ENCODE assay signal across 17 cellular contexts in genomic region chr11:120950880-120951279, GRCh38.
"Had no signal": no experiment of that assay in that cellular context is flagged by ENCODE, and none has a peak within 500 bp of the region (broad histone marks: within the 10 kb centered on the region; RNA-seq: fewer than 3 reads in every experiment).

No MANE protein-coding gene starts in this region.

- H3K36me3 ChIP-seq: colonic mucosa, esophagus squamous epithelium, gastroesophageal sphincter, sigmoid colon had no signal

- FAIRE-seq: kidney had no signal

- H3K79me2 ChIP-seq: parathyroid adenoma had no signal

- H3K4me1 ChIP-seq: colonic mucosa, parathyroid adenoma had no signal

- DNase-seq: colonic mucosa; dermis blood vessel endothelial cell; esophagus squamous epithelium; foreskin fibroblast; immature natural killer cell; kidney; left cardiac atrium; left ventricle myocardium superior; mucosa of descending colon; sigmoid colon; stimulated activated CD4-positive, alpha-beta T cell treated with anti-CD3 and anti-CD28 coated beads, Interleukin-2, amount 100 ng/mL, for 48 hours; stimulated activated naive CD4-positive, alpha-beta T cell treated with Interleukin-2 at 50 U/mL for 16 hours; trophoblast cell had no signal

- H3K4me3 ChIP-seq: colonic mucosa, esophagus squamous epithelium, gastroesophageal sphincter, mucosa of descending colon, sigmoid colon, smooth muscle cell had no signal

- H3K27ac ChIP-seq: colonic mucosa, esophagus squamous epithelium, gastroesophageal sphincter, parathyroid adenoma, sigmoid colon had no signal

- ATAC-seq: gastroesophageal sphincter; left cardiac atrium; left ventricle myocardium superior; mucosa of descending colon; natural killer cell treated with Interleukin-12 subunit alpha and Interleukin-12 subunit beta and Interleukin-15 and Interleukin-18, amount 100 ng/mL, for 72 hours had no signal

- H3K9me3 ChIP-seq: colonic mucosa, esophagus squamous epithelium, gastroesophageal sphincter, mucosa of descending colon, sigmoid colon had no signal

- H2AFZ ChIP-seq: parathyroid adenoma had no signal

- H3K4me2 ChIP-seq: smooth muscle cell had no signal

- H3K9ac ChIP-seq: parathyroid adenoma had no signal
